In genomic region chr5:8641796-8642505, GRCh38 we compare ENCODE assay signal across 18 cellular contexts.
DNase-seq lines count a peak whose midpoint lies in the region; ATAC-seq lines count a peak whose summit lies in the region.
"Had no signal": no experiment of that assay in that cellular context is flagged by ENCODE, and none has a peak within 500 bp of the region (broad histone marks: within the 10 kb centered on the region; RNA-seq: fewer than 3 reads in every experiment).

No MANE protein-coding gene starts in this region.

- DNase-seq in DMS 273 treated with DMSO at 0.1 percent for 48 hours (lab: John Stamatoyannopoulos, UW): peak; percentile 99
- DNase-seq in NCI-H1694 treated with DMSO at 0.1 percent for 48 hours (lab: John Stamatoyannopoulos, UW): peak; percentile 96
- peak; percentile 15 for DNase-seq in NCI-H69 (lab: John Stamatoyannopoulos, UW)
- peak; percentile 80 for DNase-seq in cerebellar cortex (ENCODE audit: low spot score)
- no peak for DNase-seq in NCI-H748 treated with DMSO at 0.1 percent for 48 hours (lab: John Stamatoyannopoulos, UW)
- DNase-seq: DMS53, H9, MM.1S, NCI-H2081 treated with DMSO at 0.1 percent for 48 hours, NCI-H226, NCI-H510A, SHP77, T-helper 1 cell had no signal

- ATAC-seq in GM19035 (IDR thresholded peaks at IDR 0.05; ENCODE audit: unreplicated experiment) (no peak), GM18870 (IDR thresholded peaks at IDR 0.05; ENCODE audit: unreplicated experiment) (no peak)
- ATAC-seq: GM23338, K562, Panc1 had no signal
